In the genomic region with DNA sequence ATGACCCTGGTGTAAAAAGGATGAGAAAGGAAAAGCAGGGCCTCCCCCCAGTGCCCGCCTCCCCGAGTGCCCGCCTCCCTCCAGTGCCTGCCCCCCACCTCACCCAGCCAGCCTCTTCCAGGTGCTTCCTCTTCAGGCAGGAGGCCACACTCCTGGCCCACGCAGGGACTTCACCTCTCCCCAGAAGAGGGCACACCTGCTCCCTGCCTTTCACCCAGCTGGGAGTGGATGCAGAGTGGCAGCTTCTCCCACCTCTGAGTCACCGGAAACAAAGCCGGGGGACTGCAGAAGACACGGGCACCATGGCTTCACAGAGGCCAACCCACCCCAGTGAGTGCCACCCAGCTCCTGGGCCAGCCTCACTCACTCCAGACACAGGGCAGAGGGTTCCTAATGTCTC, we compare ENCODE assay signal across 10 cellular contexts. TPM values are rescaled to one million over a fixed set of nuclear protein-coding genes. Genes with fewer than 3 reads are reported as not detected.
A peak's percentile ranks its signal among the peaks of the same experiment; 100 is the strongest.
DNase-seq lines count a peak whose midpoint lies in the region; ATAC-seq and TF ChIP-seq lines count a peak whose summit lies in the region.
"Had no signal": no experiment of that assay in that cellular context is flagged by ENCODE, and none has a peak within 500 bp of the region (broad histone marks: within the 10 kb centered on the region; RNA-seq: fewer than 3 reads in every experiment).

No MANE protein-coding gene starts in this region.

- peak; percentile 79 for ATAC-seq in stimulated activated effector memory CD8-positive, alpha-beta T cell treated with anti-CD3 and anti-CD28 coated beads, Interleukin-12 subunit alpha, Interleukin-12 subunit beta, amount 100 ng/mL, for 72 hours

- no peaks in the 10 kb centered on the region for H3K27me3 Mint-ChIP-seq in osteocyte (ENCODE audit: unreplicated experiment)

- DNase-seq in NCI-H510A treated with DMSO at 0.1 percent for 48 hours (lab: John Stamatoyannopoulos, UW) (peak; percentile 28), NCI-H510A (lab: John Stamatoyannopoulos, UW) (no peak), T-helper 1 cell (peak in 4 of 5 donors; percentile 42 to 49 (median 45)), dermis blood vessel endothelial cell (peak; percentile 87), SIG-M5 treated with dmso at 0.1 percent for 504 hours (lab: John Stamatoyannopoulos, UW; ENCODE audit: unreplicated experiment) (no peak), osteocyte (ENCODE audit: extremely low spot score, unreplicated experiment) (no peak), COR-L47 (lab: John Stamatoyannopoulos, UW) (no peak)
- no peak for DNase-seq in stimulated activated effector memory CD8-positive, alpha-beta T cell treated with anti-CD3 and anti-CD28 coated beads, Interleukin-12 subunit alpha, Interleukin-12 subunit beta, amount 100 ng/mL, for 72 hours (ENCODE audit: low spot score in 2 of 2)
- DNase-seq: C1 segment of cervical spinal cord; NK-92 treated with Interleukin-12 subunit alpha and Interleukin-12 subunit beta, amount 100 ng/mL, for 24 hours had no signal

- peak overlapping the region; percentile 89 for H3K27ac Mint-ChIP-seq in stimulated activated effector memory CD8-positive, alpha-beta T cell treated with anti-CD3 and anti-CD28 coated beads, Interleukin-12 subunit alpha, Interleukin-12 subunit beta, amount 100 ng/mL, for 72 hours
- H3K27ac Mint-ChIP-seq in osteocyte (ENCODE audit: unreplicated experiment): no peak overlapping the region

- peaks cover 12% of the 10 kb centered on the region for H3K36me3 Mint-ChIP-seq in stimulated activated effector memory CD8-positive, alpha-beta T cell treated with anti-CD3 and anti-CD28 coated beads, Interleukin-12 subunit alpha, Interleukin-12 subunit beta, amount 100 ng/mL, for 72 hours
- peaks cover 23% of the 10 kb centered on the region for H3K36me3 Mint-ChIP-seq in osteocyte (ENCODE audit: unreplicated experiment)

- TF ChIP-seq CTCF in osteocyte (IDR thresholded peaks at IDR 0.05): no peak

- H3K4me3 Mint-ChIP-seq in stimulated activated effector memory CD8-positive, alpha-beta T cell treated with anti-CD3 and anti-CD28 coated beads, Interleukin-12 subunit alpha, Interleukin-12 subunit beta, amount 100 ng/mL, for 72 hours: no peak overlapping the region
- H3K4me3 Mint-ChIP-seq in osteocyte (ENCODE audit: unreplicated experiment): no peak overlapping the region

- peaks cover 43% of the 10 kb centered on the region for H3K4me1 Mint-ChIP-seq in stimulated activated effector memory CD8-positive, alpha-beta T cell treated with anti-CD3 and anti-CD28 coated beads, Interleukin-12 subunit alpha, Interleukin-12 subunit beta, amount 100 ng/mL, for 72 hours
- H3K4me1 Mint-ChIP-seq in osteocyte (ENCODE audit: unreplicated experiment): peaks cover 14% of the 10 kb centered on the region

- no peaks in the 10 kb centered on the region for H3K9me3 Mint-ChIP-seq in stimulated activated effector memory CD8-positive, alpha-beta T cell treated with anti-CD3 and anti-CD28 coated beads, Interleukin-12 subunit alpha, Interleukin-12 subunit beta, amount 100 ng/mL, for 72 hours
- no peaks in the 10 kb centered on the region for H3K9me3 Mint-ChIP-seq in osteocyte (ENCODE audit: unreplicated experiment)

RNA-seq across cellular contexts. Expression of gene CPT1A, which starts 16.1 kb away (rescaled TPM):
- total RNA-seq in dermis blood vessel endothelial cell: 141 and 197 TPM in 2 replicates
- 109 and 117 TPM in 2 replicates for total RNA-seq in osteocyte

Comparison
In these comparisons a context has a peak if more than half of its experiments do, and no peak if none do; other contexts are left out.
1. DNase-seq: peak in NCI-H510A treated with DMSO at 0.1 percent for 48 hours (single experiment), T-helper 1 cell (4 of 5) and dermis blood vessel endothelial cell (single experiment); none in NCI-H510A (single experiment), stimulated activated effector memory CD8-positive, alpha-beta T cell treated with anti-CD3 and anti-CD28 coated beads, Interleukin-12 subunit alpha, Interleukin-12 subunit beta, amount 100 ng/mL, for 72 hours (0 of 2), SIG-M5 treated with dmso at 0.1 percent for 504 hours (single experiment), osteocyte (single experiment) and COR-L47 (single experiment).